In the genomic region with DNA sequence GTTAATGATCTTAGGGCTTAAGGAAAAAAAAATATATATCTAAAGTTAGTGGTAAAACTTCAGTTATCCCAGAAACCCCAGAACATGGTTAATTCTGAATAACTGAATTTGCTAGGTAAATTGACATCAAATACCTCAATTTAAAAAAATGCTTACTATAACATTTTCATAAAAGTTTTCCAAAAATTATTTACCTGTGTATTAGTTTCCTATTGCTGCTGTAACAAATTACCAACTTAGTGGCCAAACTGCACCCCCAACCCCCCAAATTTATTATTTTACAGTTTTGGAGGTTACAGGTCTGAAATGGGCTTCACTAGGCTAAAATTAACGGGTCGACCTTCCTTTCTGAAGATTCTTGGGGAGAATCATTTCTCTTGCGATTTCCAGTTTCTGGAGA, we compare ENCODE assay signal across 16 cellular contexts.
"Had no signal": no experiment of that assay in that cellular context is flagged by ENCODE, and none has a peak within 500 bp of the region (broad histone marks: within the 10 kb centered on the region; RNA-seq: fewer than 3 reads in every experiment).

No MANE protein-coding gene starts in this region.

- H3K27ac Mint-ChIP-seq: activated naive CD4-positive, alpha-beta T cell treated with anti-CD3 and anti-CD28 coated beads, Interleukin-2, amount 50 U/mL, for 24 hours; natural killer cell; progenitor cell of endocrine pancreas; stimulated activated memory B cell treated with anti-CD40 and anti-IgM and Interleukin-4, amounts not matched to agents 10 μg/mL and 1 μg/mL and 100 μg/mL, for 72 hours had no signal

- H3K4me3 ChIP-seq: adrenal gland had no signal

- DNase-seq: activated CD4-positive, alpha-beta T cell treated with anti-CD3 and anti-CD28 coated beads, Interleukin-2, amount 50 U/mL, for 48 hours; activated effector memory CD4-positive, alpha-beta T cell treated with Interleukin-2 at 50 U/mL for 16 hours; activated T-cell treated with anti-CD3 and anti-CD28 coated beads, Interleukin-2, amount 50 U/mL, for 4 hours; adrenal gland; cortex of kidney; effector CD8-positive, alpha-beta T cell; foreskin melanocyte; natural killer cell; stimulated activated CD4-positive, alpha-beta T cell treated with anti-CD3 and anti-CD28 coated beads, Interleukin-12 subunit alpha, Interleukin-12 subunit beta, amount 100 ng/mL, for 4 hours; stimulated activated CD4-positive, alpha-beta T cell treated with anti-CD3 and anti-CD28 coated beads, Interleukin-2, amount 100 ng/mL, for 24 hours; WERI-Rb-1 had no signal

- H3K4me1 Mint-ChIP-seq: central memory CD8-positive, alpha-beta T cell had no signal

- H3K36me3 ChIP-seq: adrenal gland, WERI-Rb-1 had no signal

- H3K27ac ChIP-seq: adrenal gland, WERI-Rb-1 had no signal

- H3K9me3 Mint-ChIP-seq: central memory CD8-positive, alpha-beta T cell; natural killer cell; stimulated activated memory B cell treated with anti-CD40 and anti-IgM and Interleukin-4, amounts not matched to agents 10 μg/mL and 1 μg/mL and 100 μg/mL, for 72 hours had no signal

- H3K36me3 Mint-ChIP-seq: natural killer cell had no signal

- H3K27me3 Mint-ChIP-seq: activated naive CD4-positive, alpha-beta T cell treated with anti-CD3 and anti-CD28 coated beads, Interleukin-2, amount 50 U/mL, for 24 hours; central memory CD8-positive, alpha-beta T cell; progenitor cell of endocrine pancreas; stimulated activated memory B cell treated with anti-CD40 and anti-IgM and Interleukin-4, amounts not matched to agents 10 μg/mL and 1 μg/mL and 100 μg/mL, for 72 hours had no signal

- H3K27me3 ChIP-seq: adrenal gland had no signal

- H3K4me3 Mint-ChIP-seq: activated naive CD4-positive, alpha-beta T cell treated with anti-CD3 and anti-CD28 coated beads, Interleukin-2, amount 50 U/mL, for 24 hours; activated T-cell treated with anti-CD3 and anti-CD28 coated beads, Interleukin-2, amount 50 U/mL, for 4 hours; central memory CD8-positive, alpha-beta T cell; natural killer cell; stimulated activated memory B cell treated with anti-CD40 and anti-IgM and Interleukin-4, amounts not matched to agents 10 μg/mL and 1 μg/mL and 100 μg/mL, for 72 hours had no signal

- ATAC-seq: activated T-cell treated with anti-CD3 and anti-CD28 coated beads, Interleukin-2, amount 50 U/mL, for 4 hours; natural killer cell; sciatic nerve; stimulated activated memory B cell treated with anti-CD40 and anti-IgM and Interleukin-4, amounts not matched to agents 10 μg/mL and 1 μg/mL and 100 μg/mL, for 72 hours had no signal
